Comparison of ENCODE assay signal across 21 cellular contexts in genomic region chr12:15650399-15651128, GRCh38.
DNase-seq lines count a peak whose midpoint lies in the region; ATAC-seq and TF ChIP-seq lines count a peak whose summit lies in the region.
"Had no signal": no experiment of that assay in that cellular context is flagged by ENCODE, and none has a peak within 500 bp of the region (broad histone marks: within the 10 kb centered on the region; RNA-seq: fewer than 3 reads in every experiment).

No MANE protein-coding gene starts in this region.

- TF ChIP-seq POLR2A in vagina (IDR thresholded peaks at IDR 0.05): no peak

- H3K9me2 ChIP-seq in PC-9 (ENCODE audit: insufficient read depth): no peaks in the 10 kb centered on the region

- intact Hi-C loops in vagina (cut with DNase I): no loop called here
- intact Hi-C loops in PC-9 (cut with micrococcal nuclease; ENCODE audit: unreplicated experiment): no loop called here

- H3K27me3 Mint-ChIP-seq in brain: no peaks in the 10 kb centered on the region
- H3K27me3 Mint-ChIP-seq: stimulated activated naive CD8-positive, alpha-beta T cell treated with anti-CD3 and anti-CD28 coated beads, Interleukin-15, amount 100 ng/mL, for 72 hours; type B pancreatic cell had no signal

- TF ChIP-seq CTCF in brain (conservative IDR thresholded peaks at IDR 0.05): no peak
- TF ChIP-seq CTCF in vagina (IDR thresholded peaks at IDR 0.05): no peak
- no peak for TF ChIP-seq CTCF in PC-9 (conservative IDR thresholded peaks at IDR 0.05)

- ATAC-seq in GM19397 (IDR thresholded peaks at IDR 0.05; ENCODE audit: unreplicated experiment): no peak
- ATAC-seq: esophagus mucosa; pancreas; stimulated activated naive CD8-positive, alpha-beta T cell treated with anti-CD3 and anti-CD28 coated beads, Interleukin-15, amount 100 ng/mL, for 72 hours had no signal

- peaks cover 16% of the 10 kb centered on the region for H3K36me3 Mint-ChIP-seq in brain

- H2AFZ ChIP-seq in PC-9: no peak overlapping the region

- BruUV-seq in PC-9 (replicated peaks; lab: Mats Ljungman, UMichigan): no TSS peak

- 71 to 86% methylated on average over 3 to 4 of the region's 6 CpGs for WGBS in mesodermal cell (ENCODE audit: insufficient coverage in 2 of 2), 2 experiments

- H3K4me3 Mint-ChIP-seq in brain: no peak overlapping the region
- H3K4me3 Mint-ChIP-seq: activated CD4-positive, alpha-beta T cell treated with anti-CD3 and anti-CD28 coated beads, Interleukin-2, amount 10 ng/mL, durations not matched to agents 24 days and 14 days; stimulated activated naive CD8-positive, alpha-beta T cell treated with anti-CD3 and anti-CD28 coated beads, Interleukin-15, amount 100 ng/mL, for 72 hours; type B pancreatic cell had no signal

- H3K27me3 ChIP-seq in vagina (no peaks in the 10 kb centered on the region), PC-9 (ENCODE audit: insufficient read depth, low read depth) (no peaks in the 10 kb centered on the region)
- H3K27me3 ChIP-seq: pancreas, sigmoid colon had no signal

- H3K4me3 ChIP-seq in mesodermal cell (ENCODE audit: extremely low read depth, insufficient read depth, low read length, poor library complexity, severe bottlenecking): no peak overlapping the region
- no peak overlapping the region for H3K4me3 ChIP-seq in vagina
- no peak overlapping the region for H3K4me3 ChIP-seq in PC-9
- H3K4me3 ChIP-seq: pancreas, sigmoid colon had no signal

- CTCF ChIA-PET in PC-9 (lab: Charles Lee): no interaction called here

- H3F3A ChIP-seq in PC-9 (ENCODE audit: insufficient read depth, low read depth): peaks cover 14% of the 10 kb centered on the region

- peak overlapping the region; percentile 41 for H3K27ac ChIP-seq in mesodermal cell (ENCODE audit: low read depth, low read length, severe bottlenecking)
- H3K27ac ChIP-seq in vagina: peak overlapping the region; percentile 51
- H3K27ac ChIP-seq in PC-9: no peak overlapping the region
- H3K27ac ChIP-seq: HL-60, pancreas, sigmoid colon had no signal

- H3K79me2 ChIP-seq in PC-9 (ENCODE audit: low read depth): no peaks in the 10 kb centered on the region

- H3K4me2 ChIP-seq in PC-9: no peak overlapping the region

- no peaks in the 10 kb centered on the region for H3K9me3 Mint-ChIP-seq in brain
- H3K9me3 Mint-ChIP-seq: activated CD4-positive, alpha-beta T cell treated with anti-CD3 and anti-CD28 coated beads, Interleukin-2, amount 10 ng/mL, durations not matched to agents 24 days and 14 days; activated T-helper 2 cell treated with anti-CD3 and anti-CD28 coated beads, Interferon-gamma antibody, Interleukin-2, Interleukin-4, amounts not matched to agents 10 μg/mL and 5 μg/mL and 100 μg/mL, durations not matched to agents 14 hours and 24 hours and 36 hours; stimulated activated naive CD8-positive, alpha-beta T cell treated with anti-CD3 and anti-CD28 coated beads, Interleukin-15, amount 100 ng/mL, for 72 hours; type B pancreatic cell had no signal

- peak overlapping the region in 3 of 5 experiments; percentile 19 to 28 (median 19) for H3K27ac Mint-ChIP-seq in brain
- H3K27ac Mint-ChIP-seq: activated CD4-positive, alpha-beta T cell treated with anti-CD3 and anti-CD28 coated beads, Interleukin-2, amount 10 ng/mL, durations not matched to agents 24 days and 14 days; activated T-helper 2 cell treated with anti-CD3 and anti-CD28 coated beads, Interferon-gamma antibody, Interleukin-2, Interleukin-4, amounts not matched to agents 10 μg/mL and 5 μg/mL and 100 μg/mL, durations not matched to agents 14 hours and 24 hours and 36 hours; stimulated activated naive CD8-positive, alpha-beta T cell treated with anti-CD3 and anti-CD28 coated beads, Interleukin-15, amount 100 ng/mL, for 72 hours; type B pancreatic cell had no signal

- H3K4me1 Mint-ChIP-seq in brain: peaks cover 4% of the 10 kb centered on the region
- H3K4me1 Mint-ChIP-seq: activated CD4-positive, alpha-beta T cell treated with anti-CD3 and anti-CD28 coated beads, Interleukin-2, amount 10 ng/mL, durations not matched to agents 24 days and 14 days; stimulated activated naive CD8-positive, alpha-beta T cell treated with anti-CD3 and anti-CD28 coated beads, Interleukin-15, amount 100 ng/mL, for 72 hours had no signal

- no peaks in the 10 kb centered on the region for H4K20me1 ChIP-seq in PC-9 (ENCODE audit: insufficient read depth)

- no peaks in the 10 kb centered on the region for H3K4me1 ChIP-seq in mesodermal cell (ENCODE audit: control insufficient read depth, insufficient read depth, low read length, poor library complexity, severe bottlenecking)
- no peaks in the 10 kb centered on the region for H3K4me1 ChIP-seq in vagina
- no peaks in the 10 kb centered on the region for H3K4me1 ChIP-seq in PC-9 (replicated peaks; ENCODE audit: insufficient read depth)
- H3K4me1 ChIP-seq: pancreas had no signal

- POLR2A ChIA-PET in PC-9 (lab: Charles Lee; ENCODE audit: unreplicated experiment): interaction anchor here (0.6 kb wide), 1 partner anchor 9 kb away, joined by 4 read pairs; no protein-coding TSS in a partner anchor

- peaks cover 10% of the 10 kb centered on the region for H3K36me3 ChIP-seq in mesodermal cell (ENCODE audit: control insufficient read depth, insufficient read depth, low read length)
- peaks cover 0 to 7% of the 10 kb centered on the region in 2 donors for H3K36me3 ChIP-seq in vagina
- H3K36me3 ChIP-seq in PC-9 (ENCODE audit: low read depth): peaks cover 43% of the 10 kb centered on the region

- peak; percentile 35 for DNase-seq in NCI-H82 (lab: John Stamatoyannopoulos, UW)
- no peak for DNase-seq in NCI-H82 treated with DMSO at 0.1 percent for 48 hours (lab: John Stamatoyannopoulos, UW; ENCODE audit: unreplicated experiment)
- DNase-seq in vagina (ENCODE audit: extremely low spot score in 2 of 2): no peak
- no peak for DNase-seq in GM19238 (ENCODE audit: insufficient read length, low spot score)
- no peak for DNase-seq in PC-9
- DNase-seq: 8988T; activated CD4-positive, alpha-beta T cell treated with anti-CD3 and anti-CD28 coated beads, Interleukin-2, amount 10 ng/mL, durations not matched to agents 24 days and 14 days; Calu3; GDM1; HCEC 1CT; NCI-H2029; pancreas; sigmoid colon; stimulated activated naive CD8-positive, alpha-beta T cell treated with anti-CD3 and anti-CD28 coated beads, Interleukin-15, amount 100 ng/mL, for 72 hours had no signal

- H3K9me3 ChIP-seq in mesodermal cell (ENCODE audit: control insufficient read depth, low read length) (no peaks in the 10 kb centered on the region), vagina (no peaks in the 10 kb centered on the region), PC-9 (ENCODE audit: insufficient read depth, low read depth) (no peaks in the 10 kb centered on the region)
- H3K9me3 ChIP-seq: pancreas, sigmoid colon had no signal
